In the genomic region with DNA sequence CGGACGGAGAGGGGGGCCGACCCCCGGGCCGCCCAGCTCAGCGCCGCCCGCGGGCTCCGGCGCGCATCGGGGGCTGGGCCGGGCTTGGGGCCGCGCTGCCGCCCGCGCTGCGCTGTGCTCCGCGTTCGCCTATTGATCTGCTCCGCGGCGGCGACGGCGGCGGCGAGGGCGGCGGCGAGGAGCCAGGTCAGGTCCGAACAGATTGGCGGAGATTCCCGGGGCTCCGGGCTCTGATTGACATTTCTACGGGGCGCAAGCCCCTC, we compare ENCODE assay signal across 8 cellular contexts. TPM values are rescaled to one million over a fixed set of nuclear protein-coding genes. Genes with fewer than 3 reads are reported as not detected.
DNase-seq lines count a peak whose midpoint lies in the region; ATAC-seq, FAIRE-seq and TF ChIP-seq lines count a peak whose summit lies in the region.

No MANE protein-coding gene starts in this region.

- peaks cover 24% of the 10 kb centered on the region for H3K79me2 ChIP-seq in astrocyte (ENCODE audit: insufficient read depth, low read length)

- no peak for DNase-seq in activated T-cell treated with anti-CD3 and anti-CD28 coated beads, Interleukin-2, amount 50 U/mL, for 24 hours
- no peak for DNase-seq in activated T-cell treated with anti-CD3 and anti-CD28 coated beads, Interleukin-2, amount 50 U/mL, for 1 hour
- DNase-seq in astrocyte (ENCODE audit: low read depth) (no peak), NCI-H2029 treated with DMSO at 0.1 percent for 48 hours (lab: John Stamatoyannopoulos, UW) (no peak), SKM-1 treated with dmso at 0.1 percent for 144 hours (lab: John Stamatoyannopoulos, UW; ENCODE audit: unreplicated experiment) (no peak)

- H3K27ac Mint-ChIP-seq in activated T-cell treated with anti-CD3 and anti-CD28 coated beads, Interleukin-2, amount 50 U/mL, for 24 hours, result no peak overlapping the region
- H3K27ac Mint-ChIP-seq in astrocyte (ENCODE audit: unreplicated experiment), result no peak overlapping the region

- H3K36me3 ChIP-seq in astrocyte (ENCODE audit: insufficient read depth, low read length) (no peaks in the 10 kb centered on the region), liver (ENCODE audit: control insufficient read depth in 4 of 4, insufficient read depth in 3 of 4, low read depth in 1 of 4, low read length in 3 of 4) (no peaks in the 10 kb centered on the region), thymus (ENCODE audit: control insufficient read depth, insufficient read depth) (no peaks in the 10 kb centered on the region)

- H3K27ac ChIP-seq in astrocyte (ENCODE audit: low read depth, low read length) (peak overlapping the region; percentile 71), liver (ENCODE audit: low read depth in 1 of 2, low read length in 2 of 2) (no peak overlapping the region), thymus (ENCODE audit: low read depth) (no peak overlapping the region)

- TF ChIP-seq CTCF in astrocyte (IDR thresholded peaks at IDR 0.05; ENCODE audit: insufficient read depth, low read depth, low read length) (no peak), liver (IDR thresholded peaks at IDR 0.05; ENCODE audit: low read depth, low read length, missing input control) (no peak)

- no peaks in the 10 kb centered on the region for H3K9me3 Mint-ChIP-seq in activated T-cell treated with anti-CD3 and anti-CD28 coated beads, Interleukin-2, amount 50 U/mL, for 24 hours
- H3K9me3 Mint-ChIP-seq in astrocyte (ENCODE audit: unreplicated experiment), result peaks cover 26% of the 10 kb centered on the region

- H3K36me3 Mint-ChIP-seq in activated T-cell treated with anti-CD3 and anti-CD28 coated beads, Interleukin-2, amount 50 U/mL, for 24 hours (ENCODE audit: low read depth), result no peaks in the 10 kb centered on the region
- H3K36me3 Mint-ChIP-seq in astrocyte (ENCODE audit: low read depth, unreplicated experiment), result peaks cover 3% of the 10 kb centered on the region

- H3K4me1 ChIP-seq in astrocyte (ENCODE audit: insufficient read depth, low read length) (peaks cover 8% of the 10 kb centered on the region), liver (ENCODE audit: control insufficient read depth in 4 of 4, insufficient read depth in 4 of 4, low read length in 3 of 4) (peaks cover 37 to 73% (median 45%) of the 10 kb centered on the region in 4 donors), thymus (ENCODE audit: control insufficient read depth, insufficient read depth, low read length) (no peaks in the 10 kb centered on the region)

- no peak for ATAC-seq in HG03460 (IDR thresholded peaks at IDR 0.05; ENCODE audit: unreplicated experiment)

- no peak for FAIRE-seq in astrocyte (lab: Jason Lieb, UNC)

- H3K9me3 ChIP-seq in astrocyte (ENCODE audit: insufficient read depth, low read depth, low read length) (no peaks in the 10 kb centered on the region), liver (ENCODE audit: control insufficient read depth in 4 of 4, low read length in 3 of 4) (peaks cover 0 to 3% (median 0%) of the 10 kb centered on the region in 4 donors), thymus (ENCODE audit: control insufficient read depth) (no peaks in the 10 kb centered on the region)

- H4K20me1 ChIP-seq in astrocyte (ENCODE audit: insufficient read depth, low read length), result peaks cover 11% of the 10 kb centered on the region

- H3K4me3 ChIP-seq in astrocyte (ENCODE audit: insufficient read depth, low read depth, low read length) (peak overlapping the region; percentile 80), liver (ENCODE audit: low read depth in 1 of 3, low read length in 3 of 3) (peak overlapping the region in 2 of 3 donors; percentile 51 to 72), thymus (ENCODE audit: low read length) (peak overlapping the region; percentile 34)

- peak overlapping the region; percentile 62 for H3K4me3 Mint-ChIP-seq in activated T-cell treated with anti-CD3 and anti-CD28 coated beads, Interleukin-2, amount 50 U/mL, for 24 hours
- H3K4me3 Mint-ChIP-seq in astrocyte (ENCODE audit: unreplicated experiment), result peak overlapping the region; percentile 85

- H3K9ac ChIP-seq in astrocyte (ENCODE audit: low read length), result peak overlapping the region; percentile 89
- no peak overlapping the region for H3K9ac ChIP-seq in liver (ENCODE audit: low read depth in 1 of 2, low read length in 2 of 2)

- no peak for TF ChIP-seq RAD21 in liver (IDR thresholded peaks at IDR 0.05)

- H3K27me3 ChIP-seq in astrocyte (ENCODE audit: insufficient read depth, low read length) (peaks cover 41% of the 10 kb centered on the region), liver (ENCODE audit: control insufficient read depth in 4 of 4, insufficient read depth in 4 of 4, low read length in 3 of 4) (peaks cover 8 to 28% (median 15%) of the 10 kb centered on the region in 4 donors), thymus (ENCODE audit: control insufficient read depth, insufficient read depth) (peaks cover 98% of the 10 kb centered on the region)

- 2% methylated on average over 40 of the region's 40 CpGs for WGBS in liver
- 1% methylated on average over 40 of the region's 40 CpGs for WGBS in thymus

- peaks cover 84% of the 10 kb centered on the region for H3K27me3 Mint-ChIP-seq in activated T-cell treated with anti-CD3 and anti-CD28 coated beads, Interleukin-2, amount 50 U/mL, for 24 hours
- H3K27me3 Mint-ChIP-seq in astrocyte (ENCODE audit: low read depth, unreplicated experiment), result peaks cover 61% of the 10 kb centered on the region

- H3K4me2 ChIP-seq in astrocyte (ENCODE audit: low read length), result peak overlapping the region; percentile 100

- H2AFZ ChIP-seq in astrocyte (ENCODE audit: low read depth, low read length), result peak overlapping the region; percentile 82

- H3K4me1 Mint-ChIP-seq in activated T-cell treated with anti-CD3 and anti-CD28 coated beads, Interleukin-2, amount 50 U/mL, for 24 hours (ENCODE audit: low read depth), result peaks cover 42% of the 10 kb centered on the region
- H3K4me1 Mint-ChIP-seq in astrocyte (ENCODE audit: low read depth, unreplicated experiment), result peaks cover 3% of the 10 kb centered on the region

TF ChIP-seq in liver, 16 proteins besides CTCF, POLR2A, EP300 and RAD21:
- no peak for TF ChIP-seq EGR1 (IDR thresholded peaks at IDR 0.05; ENCODE audit: low read depth in 2 of 2)
- TF ChIP-seq, protein P1, sequence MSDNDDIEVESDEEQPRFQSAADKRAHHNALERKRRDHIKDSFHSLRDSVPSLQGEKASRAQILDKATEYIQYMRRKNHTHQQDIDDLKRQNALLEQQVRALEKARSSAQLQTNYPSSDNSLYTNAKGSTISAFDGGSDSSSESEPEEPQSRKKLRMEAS (IDR thresholded peaks at IDR 0.05), result no peak

RNA-seq across cellular contexts. Expression of a gene that starts 0.6 kb away (rescaled TPM):
- 0.72 and 0.75 TPM in 2 replicates for total RNA-seq in astrocyte
- under 1 TPM in 1 of 2 donors, not detected in 1; 0.59 TPM for total RNA-seq in liver
- polyA plus RNA-seq in liver, result under 1 TPM in 1 of 2 donors, not detected in 1; 0.53 TPM
- 4.3 TPM for polyA plus RNA-seq in thymus
